1 cellular context compared by ENCODE assay signal in the genomic region with DNA sequence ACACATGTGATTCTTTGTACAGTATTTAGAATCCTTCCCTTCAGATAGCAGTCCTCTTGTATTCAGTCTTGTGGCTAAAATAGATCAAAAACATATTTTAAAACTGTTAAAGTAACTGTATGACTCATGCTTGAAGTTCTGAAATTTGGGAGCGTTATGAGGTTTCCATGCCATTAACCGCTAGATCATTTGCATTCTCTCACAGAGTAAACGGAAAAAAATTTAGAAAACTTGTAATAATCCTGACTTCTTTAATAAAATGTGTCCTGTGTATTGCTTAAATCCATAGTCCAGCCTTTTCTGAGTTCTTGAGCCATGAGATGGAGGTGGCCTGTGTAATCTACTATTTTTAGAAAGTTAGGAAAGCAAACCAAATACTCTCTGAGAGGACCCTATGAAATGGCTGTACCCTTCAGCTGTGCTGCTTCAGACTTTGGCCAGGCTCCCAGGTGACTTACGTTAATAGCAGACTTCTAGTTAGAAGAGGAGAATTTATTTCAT.
TF ChIP-seq lines count a peak whose summit lies in the region.

No MANE protein-coding gene starts in this region.

TF ChIP-seq in GM12878, 131 proteins besides CTCF, POLR2A, EP300 and RAD21 (continued from another document):
- TF ChIP-seq KAT2A (conservative IDR thresholded peaks at IDR 0.05; ENCODE audit: control insufficient read depth, low read depth, low read length) (no peak), ZNF24 (IDR thresholded peaks at IDR 0.05) (0 out of 2 replicates have a peak, but pooled peaks have one; percentile 41), NFIC (IDR thresholded peaks at IDR 0.05; ENCODE audit: low read depth, low read length) (peak; percentile 95), GABPA (IDR thresholded peaks at IDR 0.05; ENCODE audit: low read depth) (0 out of 2 replicates have a peak, but pooled peaks have one; percentile 18), EED (IDR thresholded peaks at IDR 0.05; ENCODE audit: low read depth) (no peak), FOXM1 (IDR thresholded peaks at IDR 0.05; ENCODE audit: low read depth, low read length) (peak; percentile 80; the same call in 1 of the 2 replicates), MEF2A (IDR thresholded peaks at IDR 0.05; ENCODE audit: insufficient read depth, low read depth, low read length) (peak; percentile 97), YY1 (IDR thresholded peaks at IDR 0.05; ENCODE audit: low read depth, low read length) (peak; percentile 40; the same call in 1 of the 2 replicates), SKIL (IDR thresholded peaks at IDR 0.05; ENCODE audit: low read depth, poor library complexity, severe bottlenecking) (peak; percentile 55), NKRF (conservative IDR thresholded peaks at IDR 0.05) (0 out of 2 replicates have a peak, but pooled peaks have one; percentile 24), MEF2B (IDR thresholded peaks at IDR 0.05; ENCODE audit: partially characterized antibody, poor library complexity, severe bottlenecking) (peak; percentile 90), ATF2 (IDR thresholded peaks at IDR 0.05; ENCODE audit: low read length) (peak; percentile 80), TBL1XR1 (IDR thresholded peaks at IDR 0.05; ENCODE audit: low read depth, low read length) (peak; percentile 78; the same call in 1 of the 2 replicates), CEBPZ (IDR thresholded peaks at IDR 0.05; ENCODE audit: low read depth, low read length) (no peak), RFX5 (IDR thresholded peaks at IDR 0.05; ENCODE audit: low read depth, low read length) (no peak), JUNB (IDR thresholded peaks at IDR 0.05) (peak; percentile 81), PML (IDR thresholded peaks at IDR 0.05; ENCODE audit: low read length) (peak; percentile 53; the same call in 1 of the 2 replicates), SREBF1 (IDR thresholded peaks at IDR 0.05; ENCODE audit: low read length) (peak; percentile 45; the same call in 1 of the 2 replicates), CBFB (IDR thresholded peaks at IDR 0.05; ENCODE audit: low read depth) (peak; percentile 39; the same call in 1 of the 2 replicates), BCL11A (IDR thresholded peaks at IDR 0.05; ENCODE audit: low read depth, low read length) (peak; percentile 73; the same call in 1 of the 2 replicates), IKZF1 (conservative IDR thresholded peaks at IDR 0.05) (peak; percentile 63), CREM (IDR thresholded peaks at IDR 0.05; ENCODE audit: low read depth) (peak; percentile 61; the same call in 1 of the 2 replicates), SUPT20H (IDR thresholded peaks at IDR 0.05; ENCODE audit: borderline replicate concordance, control insufficient read depth, low read depth, low read length) (no peak), POU2F2 (IDR thresholded peaks at IDR 0.05; ENCODE audit: borderline replicate concordance, low read depth, low read length) (peak; percentile 71; the same call in 2 of the 3 replicates)
- TF ChIP-seq, protein P1, sequence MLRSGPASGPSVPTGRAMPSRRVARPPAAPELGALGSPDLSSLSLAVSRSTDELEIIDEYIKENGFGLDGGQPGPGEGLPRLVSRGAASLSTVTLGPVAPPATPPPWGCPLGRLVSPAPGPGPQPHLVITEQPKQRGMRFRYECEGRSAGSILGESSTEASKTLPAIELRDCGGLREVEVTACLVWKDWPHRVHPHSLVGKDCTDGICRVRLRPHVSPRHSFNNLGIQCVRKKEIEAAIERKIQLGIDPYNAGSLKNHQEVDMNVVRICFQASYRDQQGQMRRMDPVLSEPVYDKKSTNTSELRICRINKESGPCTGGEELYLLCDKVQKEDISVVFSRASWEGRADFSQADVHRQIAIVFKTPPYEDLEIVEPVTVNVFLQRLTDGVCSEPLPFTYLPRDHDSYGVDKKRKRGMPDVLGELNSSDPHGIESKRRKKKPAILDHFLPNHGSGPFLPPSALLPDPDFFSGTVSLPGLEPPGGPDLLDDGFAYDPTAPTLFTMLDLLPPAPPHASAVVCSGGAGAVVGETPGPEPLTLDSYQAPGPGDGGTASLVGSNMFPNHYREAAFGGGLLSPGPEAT (IDR thresholded peaks at IDR 0.05; ENCODE audit: low read depth), result peak; percentile 63; the same call in 1 of the 2 replicates
- TF ChIP-seq, protein P2, sequence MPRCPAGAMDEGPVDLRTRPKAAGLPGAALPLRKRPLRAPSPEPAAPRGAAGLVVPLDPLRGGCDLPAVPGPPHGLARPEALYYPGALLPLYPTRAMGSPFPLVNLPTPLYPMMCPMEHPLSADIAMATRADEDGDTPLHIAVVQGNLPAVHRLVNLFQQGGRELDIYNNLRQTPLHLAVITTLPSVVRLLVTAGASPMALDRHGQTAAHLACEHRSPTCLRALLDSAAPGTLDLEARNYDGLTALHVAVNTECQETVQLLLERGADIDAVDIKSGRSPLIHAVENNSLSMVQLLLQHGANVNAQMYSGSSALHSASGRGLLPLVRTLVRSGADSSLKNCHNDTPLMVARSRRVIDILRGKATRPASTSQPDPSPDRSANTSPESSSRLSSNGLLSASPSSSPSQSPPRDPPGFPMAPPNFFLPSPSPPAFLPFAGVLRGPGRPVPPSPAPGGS (IDR thresholded peaks at IDR 0.05; ENCODE audit: borderline replicate concordance, insufficient read depth, low read depth, low read length, poor library complexity, severe bottlenecking), result no peak
- TF ChIP-seq, protein P3, sequence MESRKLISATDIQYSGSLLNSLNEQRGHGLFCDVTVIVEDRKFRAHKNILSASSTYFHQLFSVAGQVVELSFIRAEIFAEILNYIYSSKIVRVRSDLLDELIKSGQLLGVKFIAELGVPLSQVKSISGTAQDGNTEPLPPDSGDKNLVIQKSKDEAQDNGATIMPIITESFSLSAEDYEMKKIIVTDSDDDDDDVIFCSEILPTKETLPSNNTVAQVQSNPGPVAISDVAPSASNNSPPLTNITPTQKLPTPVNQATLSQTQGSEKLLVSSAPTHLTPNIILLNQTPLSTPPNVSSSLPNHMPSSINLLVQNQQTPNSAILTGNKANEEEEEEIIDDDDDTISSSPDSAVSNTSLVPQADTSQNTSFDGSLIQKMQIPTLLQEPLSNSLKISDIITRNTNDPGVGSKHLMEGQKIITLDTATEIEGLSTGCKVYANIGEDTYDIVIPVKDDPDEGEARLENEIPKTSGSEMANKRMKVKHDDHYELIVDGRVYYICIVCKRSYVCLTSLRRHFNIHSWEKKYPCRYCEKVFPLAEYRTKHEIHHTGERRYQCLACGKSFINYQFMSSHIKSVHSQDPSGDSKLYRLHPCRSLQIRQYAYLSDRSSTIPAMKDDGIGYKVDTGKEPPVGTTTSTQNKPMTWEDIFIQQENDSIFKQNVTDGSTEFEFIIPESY (IDR thresholded peaks at IDR 0.05), result no peak
